In genomic region chr18:79986726-79987125, GRCh38 we compare ENCODE assay signal across 10 cellular contexts. TPM values are rescaled to one million over a fixed set of nuclear protein-coding genes. Genes with fewer than 3 reads are reported as not detected.
DNase-seq lines count a peak whose midpoint lies in the region; ATAC-seq and TF ChIP-seq lines count a peak whose summit lies in the region.
"Had no signal": no experiment of that assay in that cellular context is flagged by ENCODE, and none has a peak within 500 bp of the region (broad histone marks: within the 10 kb centered on the region; RNA-seq: fewer than 3 reads in every experiment).

No MANE protein-coding gene starts in this region.

- in situ Hi-C loops in astrocyte of the cerebellum (cut with HindIII; ENCODE audit: low sequenced_read_pairs) = no loop called here

- ATAC-seq in GM23338 (no peak), HG02970 (IDR thresholded peaks at IDR 0.05; ENCODE audit: low FRiP score, unreplicated experiment) (no peak), GM19324 (IDR thresholded peaks at IDR 0.05; ENCODE audit: low FRiP score, unreplicated experiment) (no peak)

- no peak overlapping the region for H3K27ac Mint-ChIP-seq in GM23338

- CTCF ChIA-PET in AG04450 (lab: Charles Lee) = no interaction called here

- H3K27me3 Mint-ChIP-seq in GM23338 (ENCODE audit: insufficient read depth, low read depth, poor library complexity) = peaks cover 3% of the 10 kb centered on the region

- H2AFZ ChIP-seq in GM23338 = no peak overlapping the region

- peak overlapping the region; percentile 96 for H3K4me3 Mint-ChIP-seq in GM23338

- no peaks in the 10 kb centered on the region; the same call in 2 of the 3 replicates for H3K9me3 Mint-ChIP-seq in GM23338

- H3K36me3 ChIP-seq in GM23338 (ENCODE audit: insufficient read depth) = peaks cover 8% of the 10 kb centered on the region
- peaks cover 47% of the 10 kb centered on the region for H3K36me3 ChIP-seq in mesodermal cell (ENCODE audit: control insufficient read depth, insufficient read depth, low read length)
- H3K36me3 ChIP-seq: adrenal gland had no signal

- H3K4me1 ChIP-seq in GM23338 (ENCODE audit: insufficient read depth) (peaks cover 4% of the 10 kb centered on the region; the same call in 1 of the 2 replicates), mesodermal cell (ENCODE audit: control insufficient read depth, insufficient read depth, low read length, poor library complexity, severe bottlenecking) (no peaks in the 10 kb centered on the region)

- H3K4me2 ChIP-seq in GM23338 = peak overlapping the region; percentile 79

- peaks cover 36% of the 10 kb centered on the region for H4K20me1 ChIP-seq in GM23338 (replicated peaks; ENCODE audit: insufficient read depth)

- no peaks in the 10 kb centered on the region for H3F3A ChIP-seq in GM23338 (replicated peaks; ENCODE audit: low read depth)

- no peak overlapping the region for H3K27ac ChIP-seq in AG04450 (ENCODE audit: low read depth, low read length)
- no peak overlapping the region for H3K27ac ChIP-seq in GM23338 (ENCODE audit: low read depth)
- no peak overlapping the region for H3K27ac ChIP-seq in mesodermal cell (ENCODE audit: low read depth, low read length, severe bottlenecking)

- peaks cover 65% of the 10 kb centered on the region for H3K79me2 ChIP-seq in GM23338 (replicated peaks; ENCODE audit: insufficient read depth)

- no peaks in the 10 kb centered on the region; the same call in 1 of the 2 replicates for H3K9me3 ChIP-seq in AG04450 (ENCODE audit: control insufficient read depth, insufficient read depth, low read length)
- no peaks in the 10 kb centered on the region for H3K9me3 ChIP-seq in mesodermal cell (ENCODE audit: control insufficient read depth, low read length)
- H3K9me3 ChIP-seq: adrenal gland had no signal

- POLR2A ChIA-PET in AG04450 (lab: Yijun Ruan, JAX) = interaction anchor here (0.7 kb wide), 1 partner anchor 48 kb away, joined by 4 read pairs; the partner anchor contains the start of gene RBFA

- H3K4me3 ChIP-seq in AG04450 (ENCODE audit: low read depth, low read length) (peak overlapping the region; percentile 99), GM23338 (peak overlapping the region; percentile 89), astrocyte of the cerebellum (ENCODE audit: low read depth, low read length) (peak overlapping the region; percentile 81), mesodermal cell (ENCODE audit: extremely low read depth, insufficient read depth, low read length, poor library complexity, severe bottlenecking) (peak overlapping the region; percentile 82)

- peaks cover 17% of the 10 kb centered on the region for H3K4me1 Mint-ChIP-seq in GM23338

- WGBS in mesodermal cell (ENCODE audit: insufficient coverage in 2 of 2), 2 experiments = 52 to 77% methylated on average over 4 to 6 of the region's 7 CpGs

- DNase-seq in AG04450 (ENCODE audit: low read depth, low spot score) (no peak), GM23338 (ENCODE audit: low spot score) (no peak), astrocyte of the cerebellum (ENCODE audit: low read depth) (no peak), NK-92 (lab: John Stamatoyannopoulos, UW; ENCODE audit: unreplicated experiment) (no peak)
- no peak for DNase-seq in effector CD4-positive, alpha-beta T cell
- DNase-seq: KBM-7 had no signal

- no peaks in the 10 kb centered on the region for H3K9me2 ChIP-seq in GM23338 (ENCODE audit: insufficient read depth)

- peaks cover 31% of the 10 kb centered on the region for H3K36me3 Mint-ChIP-seq in GM23338 (ENCODE audit: low read depth)

- H3K27me3 ChIP-seq in AG04450 (ENCODE audit: control insufficient read depth, insufficient read depth, low read length) (no peaks in the 10 kb centered on the region), GM23338 (ENCODE audit: insufficient read depth) (no peaks in the 10 kb centered on the region)
- H3K27me3 ChIP-seq: adrenal gland had no signal

- TF ChIP-seq CTCF in AG04450 (IDR thresholded peaks at IDR 0.05; ENCODE audit: low read depth, low read length) (no peak), GM23338 (conservative IDR thresholded peaks at IDR 0.05; ENCODE audit: low read depth in 2 of 2) (no peak), astrocyte of the cerebellum (IDR thresholded peaks at IDR 0.05; ENCODE audit: low read depth, low read length, missing control alignments) (no peak)

TF ChIP-seq in GM23338, 12 proteins besides CTCF, POLR2A, EP300 and RAD21 (continues in another document):
- TF ChIP-seq JUNB (IDR thresholded peaks at IDR 0.05; ENCODE audit: unreplicated experiment) (no peak), CREB1 (CRISPR knock-in tag; IDR thresholded peaks at IDR 0.05; ENCODE audit: low read depth) (no peak), POLR2AphosphoS5 (IDR thresholded peaks at IDR 0.05; ENCODE audit: low read depth) (no peak), REST (IDR thresholded peaks at IDR 0.05; ENCODE audit: unreplicated experiment) (no peak), STAT1 (IDR thresholded peaks at IDR 0.05; ENCODE audit: unreplicated experiment) (no peak), ETS1 (IDR thresholded peaks at IDR 0.05) (no peak), EZH2 (IDR thresholded peaks at IDR 0.05; ENCODE audit: low read depth, unreplicated experiment) (no peak), NANOG (IDR thresholded peaks at IDR 0.05; ENCODE audit: borderline replicate concordance) (no peak)

RNA-seq across cellular contexts. Expression of gene TXNL4A, which starts 1.6 kb away (rescaled TPM):
- polyA plus RNA-seq in AG04450 (2011; rRNA removed) = 114 and 131 TPM in 2 replicates
- 45.5 and 48.7 TPM in 2 replicates for polyA minus RNA-seq in AG04450 (2011; rRNA and poly(A)+ RNA removed)
- 45.9 and 51.0 TPM in 2 replicates for total RNA-seq in GM23338 (2014; rRNA removed; shearing (Covaris generic))
- 271 and 277 TPM in 2 replicates for polyA plus RNA-seq in GM23338 (2016; fragmentation: Nextera tagmentation; extraction: Ambion mirVana)
- polyA plus RNA-seq in mesodermal cell (2013, experiment 1 of 2) = 130 TPM
- polyA plus RNA-seq in mesodermal cell (2013, experiment 2 of 2) = 113 TPM

RNA-seq across cellular contexts. Expression of gene HSBP1L1, which starts 22.3 kb away (rescaled TPM):
- polyA plus RNA-seq in AG04450 (2011; rRNA removed) = 15.8 and 19.4 TPM in 2 replicates
- polyA minus RNA-seq in AG04450 (2011; rRNA and poly(A)+ RNA removed) = 1.8 and 4.0 TPM in 2 replicates
- total RNA-seq in GM23338 (2014; rRNA removed; shearing (Covaris generic)) = 1.8 TPM in 1 of 2 replicates, not detected in the other
- polyA plus RNA-seq in GM23338 (2016; fragmentation: Nextera tagmentation; extraction: Ambion mirVana) = 2.3 and 3.7 TPM in 2 replicates
- 2.5 TPM for polyA plus RNA-seq in mesodermal cell (2013, experiment 1 of 2)
- 1.9 TPM for polyA plus RNA-seq in mesodermal cell (2013, experiment 2 of 2)

RNA-seq across cellular contexts. Expression of gene SLC66A2, which starts 35.3 kb away (rescaled TPM):
- 13.9 and 18.1 TPM in 2 replicates for polyA plus RNA-seq in AG04450 (2011; rRNA removed)
- polyA minus RNA-seq in AG04450 (2011; rRNA and poly(A)+ RNA removed) = 14.0 and 18.3 TPM in 2 replicates
- total RNA-seq in GM23338 (2014; rRNA removed; shearing (Covaris generic)) = 10.9 and 18.1 TPM in 2 replicates
- 4.0 and 5.4 TPM in 2 replicates for polyA plus RNA-seq in GM23338 (2016; fragmentation: Nextera tagmentation; extraction: Ambion mirVana)
- polyA plus RNA-seq in mesodermal cell (2013, experiment 1 of 2) = 18.7 TPM
- polyA plus RNA-seq in mesodermal cell (2013, experiment 2 of 2) = 18.1 TPM

RNA-seq across cellular contexts. Expression of gene RBFA, which starts 47.5 kb away (rescaled TPM):
- polyA plus RNA-seq in AG04450 (2011; rRNA removed) (32.6 and 32.8 TPM in 2 replicates), GM23338 (2016; fragmentation: Nextera tagmentation; extraction: Ambion mirVana) (33.8 and 36.3 TPM in 2 replicates)
- polyA minus RNA-seq in AG04450 (2011; rRNA and poly(A)+ RNA removed) = 20.6 and 20.9 TPM in 2 replicates
- total RNA-seq in GM23338 (2014; rRNA removed; shearing (Covaris generic)) = 43.3 and 46.5 TPM in 2 replicates
- 37.5 TPM for polyA plus RNA-seq in mesodermal cell (2013, experiment 1 of 2)
- polyA plus RNA-seq in mesodermal cell (2013, experiment 2 of 2) = 42.8 TPM
